ENCODE assay signal across 16 cellular contexts in the genomic region with DNA sequence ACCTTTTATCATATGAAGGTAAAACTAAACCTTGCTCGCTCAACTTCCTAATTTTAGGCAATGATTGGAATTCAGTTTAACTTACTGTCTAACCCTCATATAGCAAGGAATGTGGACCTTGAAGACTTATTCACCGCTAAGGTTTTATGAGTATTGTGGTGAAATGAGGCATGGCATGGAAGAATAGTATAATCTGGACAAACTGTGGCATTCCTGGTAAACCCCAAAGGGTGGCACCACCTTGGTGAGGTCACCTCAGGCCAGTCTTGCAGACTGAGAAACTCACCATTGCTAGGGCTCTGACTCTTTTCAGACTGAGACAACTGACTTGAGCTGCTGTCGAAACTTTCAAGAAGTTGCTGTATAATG. TPM values are rescaled to one million over a fixed set of nuclear protein-coding genes. Genes with fewer than 3 reads are reported as not detected.
DNase-seq lines count a peak whose midpoint lies in the region; ATAC-seq lines count a peak whose summit lies in the region.
"Had no signal": no experiment of that assay in that cellular context is flagged by ENCODE, and none has a peak within 500 bp of the region (broad histone marks: within the 10 kb centered on the region; RNA-seq: fewer than 3 reads in every experiment).

No MANE protein-coding gene starts in this region.

- DNase-seq in EL (peak; percentile 67), M059J (ENCODE audit: low read depth) (peak; percentile 98), dedifferentiated amniotic fluid mesenchymal stem cell (ENCODE audit: extremely low spot score) (peak; percentile 14), myocyte (ENCODE audit: low read depth) (peak; percentile 24), AG08396 (ENCODE audit: low spot score) (no peak)
- no peak for DNase-seq in activated effector memory CD4-positive, alpha-beta T cell treated with anti-CD3 and anti-CD28 coated beads, Interleukin-2, amount 50 U/mL, for 16 hours
- DNase-seq in activated CD4-positive, CD25-positive, alpha-beta regulatory T cell (lab: John Stamatoyannopoulos, UW): no peak
- DNase-seq: activated CD8-positive, alpha-beta T cell treated with anti-CD3 and anti-CD28 coated beads for 36 hours; DMS153; hippocampal formation; left ventricle myocardium inferior; naive thymus-derived CD4-positive, alpha-beta T cell; NCI-H1694; stimulated activated CD4-positive, alpha-beta T cell treated with anti-CD3 and anti-CD28 coated beads, Interleukin-15, amount 100 ng/mL, for 24 hours had no signal

- no peak for ATAC-seq in GM19023 (IDR thresholded peaks at IDR 0.05; ENCODE audit: unreplicated experiment)
- ATAC-seq: activated CD8-positive, alpha-beta T cell treated with anti-CD3 and anti-CD28 coated beads for 36 hours; naive thymus-derived CD4-positive, alpha-beta T cell; SK-N-SH treated with all-trans-retinoic acid at 6 μM for 48 hours had no signal

RNA-seq across cellular contexts. Expression of gene EHBP1, which starts 51.1 kb away (rescaled TPM):
- 41.0 and 50.2 TPM in 2 replicates for total RNA-seq in M059J (2014; rRNA removed; shearing (Covaris generic))
- total RNA-seq in myocyte: 27.6 and 30.0 TPM in 2 replicates
- polyA plus RNA-seq in myocyte (2012): 20.1 TPM

Comparison
In these comparisons a context has a peak if more than half of its experiments do, and no peak if none do; other contexts are left out.
1. DNase-seq: peak in EL (single experiment), M059J (single experiment), dedifferentiated amniotic fluid mesenchymal stem cell (single experiment) and myocyte (single experiment); none in activated effector memory CD4-positive, alpha-beta T cell treated with anti-CD3 and anti-CD28 coated beads, Interleukin-2, amount 50 U/mL, for 16 hours (single experiment), activated CD4-positive, CD25-positive, alpha-beta regulatory T cell (0 of 4) and AG08396 (single experiment).